In genomic region chr3:114879059-114880031, GRCh38 we compare ENCODE assay signal across 8 cellular contexts.
DNase-seq lines count a peak whose midpoint lies in the region; ATAC-seq, FAIRE-seq and TF ChIP-seq lines count a peak whose summit lies in the region.
"Had no signal": no experiment of that assay in that cellular context is flagged by ENCODE, and none has a peak within 500 bp of the region (broad histone marks: within the 10 kb centered on the region; RNA-seq: fewer than 3 reads in every experiment).

No MANE protein-coding gene starts in this region.

- peak; percentile 99 for DNase-seq in NCI-H2081 treated with DMSO at 0.1 percent for 48 hours (lab: John Stamatoyannopoulos, UW)
- DNase-seq in endothelial cell of umbilical vein (ENCODE audit: low read depth, low spot score): peak; percentile 16
- no peak for DNase-seq in NK-92 treated with Interleukin-12 subunit alpha and Interleukin-12 subunit beta, amount 100 ng/mL, for 24 hours (lab: John Stamatoyannopoulos, UW)
- no peak for DNase-seq in AG08396 (ENCODE audit: low spot score)
- DNase-seq in stimulated activated naive CD8-positive, alpha-beta T cell treated with anti-CD3 and anti-CD28 coated beads, Interleukin-15, Interleukin-2, amounts not matched to agents 100 U/mL and 50 U/mL, for 24 hours: no peak

- H3K27me3 ChIP-seq in endothelial cell of umbilical vein (ENCODE audit: control insufficient read depth in 2 of 2, insufficient read depth in 2 of 2, low read length in 2 of 2): no peaks in the 10 kb centered on the region

- no peaks in the 10 kb centered on the region for H3K36me3 ChIP-seq in endothelial cell of umbilical vein (ENCODE audit: control insufficient read depth in 2 of 2, extremely low read depth in 1 of 2, insufficient read depth in 2 of 2, low read length in 2 of 2)
- H3K36me3 ChIP-seq: thoracic aorta had no signal

- CTCF ChIA-PET in endothelial cell of umbilical vein (lab: Charles Lee): interaction anchor here (1.0 kb wide), 1 partner anchor 31 kb away, joined by 3 read pairs; no protein-coding TSS in a partner anchor

- intact Hi-C loops in endothelial cell of umbilical vein (cut with micrococcal nuclease): loop anchor here (10.0 kb wide), 1 partner anchor 495 kb away; no protein-coding TSS in a partner anchor

- peaks cover 9% of the 10 kb centered on the region for H3K4me1 ChIP-seq in endothelial cell of umbilical vein (ENCODE audit: control insufficient read depth, extremely low read depth, insufficient read depth, low read length)

- H3K79me2 ChIP-seq in endothelial cell of umbilical vein (ENCODE audit: control insufficient read depth, insufficient read depth, low read length): no peaks in the 10 kb centered on the region

- H3K4me3 ChIP-seq in endothelial cell of umbilical vein (replicated peaks in 1 of 3; ENCODE audit: insufficient read depth in 1 of 3, low read depth in 1 of 3, low read length in 3 of 3): no peak overlapping the region
- H3K4me3 ChIP-seq: thoracic aorta had no signal

- no peak overlapping the region for H2AFZ ChIP-seq in endothelial cell of umbilical vein (ENCODE audit: low read depth, low read length)

- ATAC-seq in GM18909 (IDR thresholded peaks at IDR 0.05; ENCODE audit: poor library complexity, unreplicated experiment) (peak; percentile 79), HG02870 (IDR thresholded peaks at IDR 0.05; ENCODE audit: unreplicated experiment) (peak; percentile 87)
- no peak for ATAC-seq in stimulated activated naive CD8-positive, alpha-beta T cell treated with anti-CD3 and anti-CD28 coated beads, Interleukin-15, Interleukin-2, amounts not matched to agents 100 U/mL and 50 U/mL, for 24 hours

- TF ChIP-seq CTCF in endothelial cell of umbilical vein (IDR thresholded peaks at IDR 0.05; ENCODE audit: extremely low read depth in 1 of 2, insufficient read depth in 1 of 2, low read depth in 1 of 2, low read length in 2 of 2): no peak

- no TSS peak for BruUV-seq in endothelial cell of umbilical vein (replicated peaks; lab: Mats Ljungman, UMichigan)

- no peaks in the 10 kb centered on the region for H4K20me1 ChIP-seq in endothelial cell of umbilical vein (replicated peaks; ENCODE audit: control insufficient read depth, extremely low read depth, insufficient read depth, low read length)

- POLR2A ChIA-PET in endothelial cell of umbilical vein (lab: Charles Lee): no interaction called here

- H3K4me2 ChIP-seq in endothelial cell of umbilical vein (ENCODE audit: insufficient read depth, low read length): no peak overlapping the region

- H3K27ac ChIP-seq in endothelial cell of umbilical vein (ENCODE audit: insufficient read depth, low read depth, low read length): no peak overlapping the region
- H3K27ac ChIP-seq: thoracic aorta had no signal

- no peaks in the 10 kb centered on the region for H3K9me1 ChIP-seq in endothelial cell of umbilical vein (replicated peaks; ENCODE audit: control insufficient read depth, extremely low read depth, insufficient read depth, low read length)

- H3K9ac ChIP-seq in endothelial cell of umbilical vein (replicated peaks; ENCODE audit: extremely low read depth, insufficient read depth, low read length): no peak overlapping the region

- dilution Hi-C loops in endothelial cell of umbilical vein (cut with MboI; ENCODE audit: extremely low pct_ligation_motif_present, low sequenced_read_pairs): no loop called here

- no peaks in the 10 kb centered on the region for H3K9me3 ChIP-seq in endothelial cell of umbilical vein (replicated peaks; ENCODE audit: control insufficient read depth, insufficient read depth, low read length)
- H3K9me3 ChIP-seq: thoracic aorta had no signal

- no peak for TF ChIP-seq POLR2A in endothelial cell of umbilical vein (IDR thresholded peaks at IDR 0.05; ENCODE audit: low read depth, low read length)

- peak; percentile 76 for FAIRE-seq in endothelial cell of umbilical vein (lab: Jason Lieb, UNC)

TF ChIP-seq in endothelial cell of umbilical vein, 7 proteins besides CTCF, POLR2A, EP300 and RAD21:
- TF ChIP-seq EZH2 (IDR thresholded peaks at IDR 0.05; ENCODE audit: borderline replicate concordance, low read depth, low read length, severe bottlenecking): no peak
- peak; percentile 44 for TF ChIP-seq FOS (IDR thresholded peaks at IDR 0.05; ENCODE audit: borderline replicate concordance, insufficient read depth, low read length)
- no peak for TF ChIP-seq GATA2 (IDR thresholded peaks at IDR 0.05; ENCODE audit: insufficient read depth, insufficient read length, low read depth, low read length)
TF ChIP-seq in endothelial cell of umbilical vein: peak in this region for 1.

Comparison
In these comparisons a context has a peak if more than half of its experiments do, and no peak if none do; other contexts are left out.
1. DNase-seq: peak in NCI-H2081 treated with DMSO at 0.1 percent for 48 hours (single experiment) and endothelial cell of umbilical vein (single experiment); none in NK-92 treated with Interleukin-12 subunit alpha and Interleukin-12 subunit beta, amount 100 ng/mL, for 24 hours (single experiment), AG08396 (single experiment) and stimulated activated naive CD8-positive, alpha-beta T cell treated with anti-CD3 and anti-CD28 coated beads, Interleukin-15, Interleukin-2, amounts not matched to agents 100 U/mL and 50 U/mL, for 24 hours (single experiment).